In genomic region chr6:151858294-151858693, GRCh38 we compare ENCODE assay signal across 28 cellular contexts. TPM values are rescaled to one million over a fixed set of nuclear protein-coding genes. Genes with fewer than 3 reads are reported as not detected.
"Had no signal": no experiment of that assay in that cellular context is flagged by ENCODE, and none has a peak within 500 bp of the region (broad histone marks: within the 10 kb centered on the region; RNA-seq: fewer than 3 reads in every experiment).

No MANE protein-coding gene starts in this region.

- H3K4me1 Mint-ChIP-seq: natural killer cell; nephron; neural progenitor cell; stimulated activated effector memory CD8-positive, alpha-beta T cell treated with anti-CD3 and anti-CD28 coated beads, Interleukin-12 subunit alpha, Interleukin-12 subunit beta, amount 100 ng/mL, for 72 hours; stimulated activated naive B cell treated with anti-CD40 and anti-IgM and Interleukin-4, amounts not matched to agents 10 μg/mL and 1 μg/mL and 100 μg/mL, for 72 hours had no signal

- H3K27me3 ChIP-seq: neural progenitor cell, ovary, spleen, stomach, thyroid gland, tibial nerve, upper lobe of left lung, vagina had no signal

- FAIRE-seq: urothelium cell line had no signal

- H3K4me3 Mint-ChIP-seq: natural killer cell; nephron; neural progenitor cell; stimulated activated effector memory CD8-positive, alpha-beta T cell treated with anti-CD3 and anti-CD28 coated beads, Interleukin-12 subunit alpha, Interleukin-12 subunit beta, amount 100 ng/mL, for 72 hours; stimulated activated naive B cell treated with anti-CD40 and anti-IgM and Interleukin-4, amounts not matched to agents 10 μg/mL and 1 μg/mL and 100 μg/mL, for 72 hours; stimulated activated naive CD8-positive, alpha-beta T cell treated with anti-CD3 and anti-CD28 coated beads, Interleukin-15, Interleukin-2, amounts not matched to agents 100 ng/mL and 50 ng/mL, for 24 hours had no signal

- DNase-seq: natural killer cell; occipital lobe; ovary; posterior cingulate gyrus; psoas muscle; right cardiac atrium; spleen; stimulated activated CD4-positive, alpha-beta T cell treated with anti-CD3 and anti-CD28 coated beads, Interleukin-12 subunit alpha, Interleukin-12 subunit beta, amount 100 ng/mL, for 4 hours; stimulated activated CD4-positive, alpha-beta T cell treated with anti-CD3 and anti-CD28 coated beads, Interleukin-1b, Interleukin-23, amount 100 ng/mL, for 48 hours; stimulated activated CD4-positive, alpha-beta T cell treated with anti-CD3 and anti-CD28 coated beads, Interleukin-4, amount 100 ng/mL, for 1 hour; stimulated activated naive B cell treated with anti-CD40 and anti-IgM and Interleukin-4, amounts not matched to agents 10 μg/mL and 1 μg/mL and 100 μg/mL, for 72 hours; stimulated activated naive CD4-positive, alpha-beta T cell treated with Interleukin-2 at 50 U/mL for 16 hours; stomach; thyroid gland; upper lobe of left lung had no signal

- H3K79me2 ChIP-seq: parathyroid adenoma had no signal

- H3K4me1 ChIP-seq: neural progenitor cell, parathyroid adenoma, spleen, stomach, tibial nerve, upper lobe of left lung had no signal

- H3K9me3 ChIP-seq: ovary, psoas muscle, spleen, stomach, thoracic aorta, thyroid gland, tibial nerve, upper lobe of left lung, vagina had no signal

- H3K27ac ChIP-seq: neural progenitor cell, ovary, parathyroid adenoma, psoas muscle, skin epidermis, spleen, stomach, thoracic aorta, thyroid gland, tibial nerve, upper lobe of left lung had no signal

- H3K4me2 ChIP-seq: neural progenitor cell, smooth muscle cell had no signal

- H3K4me3 ChIP-seq: neural progenitor cell, ovary, psoas muscle, skin epidermis, smooth muscle cell, spleen, stomach, thoracic aorta, thyroid gland, tibial nerve, upper lobe of left lung, vagina had no signal

- H3K9me3 Mint-ChIP-seq: natural killer cell; neural progenitor cell; stimulated activated effector memory CD8-positive, alpha-beta T cell treated with anti-CD3 and anti-CD28 coated beads, Interleukin-12 subunit alpha, Interleukin-12 subunit beta, amount 100 ng/mL, for 72 hours; stimulated activated naive B cell treated with anti-CD40 and anti-IgM and Interleukin-4, amounts not matched to agents 10 μg/mL and 1 μg/mL and 100 μg/mL, for 72 hours; stimulated activated naive CD8-positive, alpha-beta T cell treated with anti-CD3 and anti-CD28 coated beads, Interleukin-15, Interleukin-2, amounts not matched to agents 100 ng/mL and 50 ng/mL, for 24 hours had no signal

- H2AFZ ChIP-seq: neural progenitor cell, parathyroid adenoma had no signal

- H3K27ac Mint-ChIP-seq: natural killer cell; nephron; neural progenitor cell; progenitor cell of endocrine pancreas; stimulated activated effector memory CD8-positive, alpha-beta T cell treated with anti-CD3 and anti-CD28 coated beads, Interleukin-12 subunit alpha, Interleukin-12 subunit beta, amount 100 ng/mL, for 72 hours; stimulated activated naive B cell treated with anti-CD40 and anti-IgM and Interleukin-4, amounts not matched to agents 10 μg/mL and 1 μg/mL and 100 μg/mL, for 72 hours; stimulated activated naive CD8-positive, alpha-beta T cell treated with anti-CD3 and anti-CD28 coated beads, Interleukin-15, Interleukin-2, amounts not matched to agents 100 ng/mL and 50 ng/mL, for 24 hours had no signal

- ATAC-seq: natural killer cell; right cardiac atrium; sciatic nerve; stimulated activated effector memory CD8-positive, alpha-beta T cell treated with anti-CD3 and anti-CD28 coated beads, Interleukin-12 subunit alpha, Interleukin-12 subunit beta, amount 100 ng/mL, for 72 hours; stimulated activated naive B cell treated with anti-CD40 and anti-IgM and Interleukin-4, amounts not matched to agents 10 μg/mL and 1 μg/mL and 100 μg/mL, for 72 hours had no signal

- H3K36me3 ChIP-seq: neural progenitor cell, ovary, spleen, stomach, thoracic aorta, thyroid gland, tibial nerve, upper lobe of left lung had no signal

- H3K27me3 Mint-ChIP-seq: stimulated activated naive B cell treated with anti-CD40 and anti-IgM and Interleukin-4, amounts not matched to agents 10 μg/mL and 1 μg/mL and 100 μg/mL, for 72 hours; stimulated activated naive CD8-positive, alpha-beta T cell treated with anti-CD3 and anti-CD28 coated beads, Interleukin-15, Interleukin-2, amounts not matched to agents 100 ng/mL and 50 ng/mL, for 24 hours had no signal

- H3K9ac ChIP-seq: neural progenitor cell, parathyroid adenoma had no signal

- H3K36me3 Mint-ChIP-seq: natural killer cell; neural progenitor cell; stimulated activated effector memory CD8-positive, alpha-beta T cell treated with anti-CD3 and anti-CD28 coated beads, Interleukin-12 subunit alpha, Interleukin-12 subunit beta, amount 100 ng/mL, for 72 hours; stimulated activated naive B cell treated with anti-CD40 and anti-IgM and Interleukin-4, amounts not matched to agents 10 μg/mL and 1 μg/mL and 100 μg/mL, for 72 hours had no signal

RNA-seq across cellular contexts. Expression of gene ESR1, which starts 50.8 kb away (rescaled TPM):
- total RNA-seq: progenitor cell of endocrine pancreas, smooth muscle cell had no signal
